1 cellular context compared by ENCODE assay signal in genomic region chr4:188403272-188403671, GRCh38.
TF ChIP-seq lines count a peak whose summit lies in the region.

No MANE protein-coding gene starts in this region.

TF ChIP-seq in SK-N-SH, 30 proteins besides CTCF, POLR2A, EP300 and RAD21:
- TF ChIP-seq SIN3A (IDR thresholded peaks at IDR 0.05; ENCODE audit: borderline replicate concordance, low read depth, low read length) (no peak), ZBTB33 (IDR thresholded peaks at IDR 0.05; ENCODE audit: borderline replicate concordance, low read depth) (no peak), MXI1 (IDR thresholded peaks at IDR 0.05; ENCODE audit: low read depth, low read length) (no peak), TEAD4 (IDR thresholded peaks at IDR 0.05; ENCODE audit: borderline replicate concordance, insufficient read depth) (no peak), TCF12 (IDR thresholded peaks at IDR 0.05) (no peak), MAX (IDR thresholded peaks at IDR 0.05; ENCODE audit: low read depth) (no peak), RFX5 (IDR thresholded peaks at IDR 0.05; ENCODE audit: low read length) (no peak)
